6 cellular contexts compared by ENCODE assay signal in genomic region chrX:54647607-54648006, GRCh38.
A peak's percentile ranks its signal among the peaks of the same experiment; 100 is the strongest.
DNase-seq lines count a peak whose midpoint lies in the region; ATAC-seq, FAIRE-seq and TF ChIP-seq lines count a peak whose summit lies in the region.
"Not testable (repeated sequence)": the region's sequence is repeated elsewhere in the genome, so short reads cannot be mapped to it uniquely, and the experiment has no call there.

No MANE protein-coding gene starts in this region.

- not testable (repeated sequence) for H3K27me3 Mint-ChIP-seq in HFFc6 (ENCODE audit: insufficient read depth)

- not testable (repeated sequence) for BruUV-seq in PC-3 (replicated peaks; lab: Mats Ljungman, UMichigan)

- H3K27ac ChIP-seq in PC-3 (ENCODE audit: low read length) = not testable (repeated sequence)

- peak; percentile 20 for DNase-seq in DMS53 (lab: John Stamatoyannopoulos, UW)
- peak; percentile 15 for DNase-seq in HFFc6
- DNase-seq in PC-3 = peak; percentile 48
- DNase-seq in epithelial cell of esophagus (ENCODE audit: low read depth) = peak; percentile 6
- peak; percentile 14 for DNase-seq in fibroblast of mammary gland (ENCODE audit: low read depth)

- H3K4me2 ChIP-seq in PC-3 (ENCODE audit: low read length) = not testable (repeated sequence)

- H3F3A ChIP-seq in PC-3 (ENCODE audit: low read length, unreplicated experiment) = not testable (repeated sequence)

- not testable (repeated sequence) for H3K4me3 ChIP-seq in PC-3 (ENCODE audit: low read length); epithelial cell of esophagus (ENCODE audit: low read length); fibroblast of mammary gland (ENCODE audit: control insufficient read depth, low read depth, low read length)

- not testable (repeated sequence) for H3K9me3 Mint-ChIP-seq in HFFc6

- H3K36me3 Mint-ChIP-seq in HFFc6 (ENCODE audit: low read depth) = not testable (repeated sequence)

- not testable (repeated sequence) for H4K20me1 ChIP-seq in PC-3 (ENCODE audit: low read length)

- intact Hi-C loops in PC-3 (cut with micrococcal nuclease) = loop anchor here (10.0 kb wide), 1 partner anchor 407 kb away; no protein-coding TSS in a partner anchor

- not testable (repeated sequence) for H3K79me2 ChIP-seq in PC-3 (ENCODE audit: low read length)

- not testable (repeated sequence) for H3K4me1 Mint-ChIP-seq in HFFc6 (ENCODE audit: low read depth)

- H3K4me3 Mint-ChIP-seq in HFFc6 = not testable (repeated sequence)

- H3K4me1 ChIP-seq in PC-3 (ENCODE audit: insufficient read depth, low read length) = not testable (repeated sequence)

- H3K27ac Mint-ChIP-seq in HFFc6 = not testable (repeated sequence)

- not testable (repeated sequence) for H2AFZ ChIP-seq in PC-3 (ENCODE audit: low read length)

- not testable (repeated sequence) for H3K36me3 ChIP-seq in PC-3 (ENCODE audit: low read depth, low read length)

- TF ChIP-seq CTCF in HFFc6 (IDR thresholded peaks at IDR 0.05); PC-3 (conservative IDR thresholded peaks at IDR 0.05; ENCODE audit: low read depth, low read length); epithelial cell of esophagus (IDR thresholded peaks at IDR 0.05; ENCODE audit: insufficient read depth, low read depth, low read length, missing control alignments); fibroblast of mammary gland (conservative IDR thresholded peaks at IDR 0.05; ENCODE audit: control insufficient read depth, insufficient read depth, low read depth, low read length): not testable (repeated sequence)

- not testable (repeated sequence) for H3K9me3 ChIP-seq in PC-3 (ENCODE audit: low read length)

- H3K27me3 ChIP-seq in PC-3 (ENCODE audit: low read length) = not testable (repeated sequence)

- POLR2A ChIA-PET in PC-3 (lab: Charles Lee; ENCODE audit: unreplicated experiment) = not testable (repeated sequence)

- not testable (repeated sequence) for H3K9ac ChIP-seq in PC-3 (ENCODE audit: low read length)

- CTCF ChIA-PET in PC-3 (lab: Charles Lee) = not testable (repeated sequence)

- H3K9me2 ChIP-seq in PC-3 (replicated peaks; ENCODE audit: low read length) = not testable (repeated sequence)

- ATAC-seq in PC-3 = peak; percentile 56

- FAIRE-seq in colon (lab: Jason Lieb, UNC) = peak; percentile 36
